In the genomic region with DNA sequence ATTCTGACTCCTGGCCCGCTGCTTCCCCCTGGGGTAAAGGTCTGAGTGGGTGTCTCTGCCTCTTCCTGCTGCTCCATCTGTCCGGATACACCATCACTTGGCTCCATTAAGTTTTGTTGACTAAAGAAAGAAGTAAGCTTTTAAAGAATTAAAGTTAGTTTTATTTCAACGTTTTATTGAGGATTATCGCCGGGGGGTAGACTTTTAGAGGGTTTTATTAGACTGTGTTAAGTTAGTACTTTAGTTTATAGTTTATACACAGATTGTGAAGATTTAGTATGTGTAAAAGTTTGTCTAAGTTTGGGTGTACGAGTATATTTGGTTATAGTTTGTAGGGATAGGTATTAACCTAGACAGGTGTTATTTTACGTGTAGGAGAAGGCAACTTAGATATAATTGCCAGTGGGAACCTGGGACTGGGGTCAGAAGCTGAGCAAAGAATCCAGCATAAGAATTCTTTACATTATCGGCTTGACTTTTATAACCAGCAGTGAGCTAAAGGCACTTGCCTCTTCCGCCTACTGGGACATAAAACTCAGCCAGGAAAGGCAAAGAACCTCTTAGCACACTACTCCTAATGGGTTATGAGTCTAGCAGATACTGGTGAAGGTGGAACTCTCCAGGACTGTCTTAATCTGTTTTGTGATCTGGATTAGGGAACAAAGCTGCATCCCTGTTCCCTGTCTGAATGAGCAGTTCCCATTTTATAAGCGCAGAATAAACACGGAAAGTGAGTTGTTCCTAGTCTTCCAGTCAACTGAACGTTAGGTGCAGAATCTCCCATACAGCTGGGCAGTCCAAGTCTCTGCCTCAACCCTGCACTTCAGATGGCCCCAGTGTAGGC, we compare ENCODE assay signal across 18 cellular contexts.
DNase-seq lines count a peak whose midpoint lies in the region; ATAC-seq, FAIRE-seq and TF ChIP-seq lines count a peak whose summit lies in the region.
"Had no signal": no experiment of that assay in that cellular context is flagged by ENCODE, and none has a peak within 500 bp of the region (broad histone marks: within the 10 kb centered on the region; RNA-seq: fewer than 3 reads in every experiment).

No MANE protein-coding gene starts in this region.

- no peak overlapping the region for H2BK15ac ChIP-seq in H1 (ENCODE audit: low read length)

- H4K8ac ChIP-seq in H1 (ENCODE audit: extremely low read depth, insufficient read depth, low read length) = peak overlapping the region; percentile 69; the same call in 1 of the 2 replicates

- H2BK12ac ChIP-seq in H1 (ENCODE audit: low read depth, low read length) = no peak overlapping the region

- 91 to 100% methylated on average over 1 to 12 of the region's 12 CpGs for WGBS in H1 (ENCODE audit: extremely low coverage in 1 of 2, insufficient coverage in 1 of 2, insufficient read length in 1 of 2, insufficient replicate concordance in 2 of 2, low coverage in 1 of 2, low lambda C conversion rate in 2 of 2, missing lambda C conversion rate in 1 of 2), 2 experiments
- 45% methylated on average over 12 of the region's 12 CpGs for WGBS in prostate gland

- H3K4ac ChIP-seq in H1 (replicated peaks; ENCODE audit: insufficient read length, low read depth, low read length) = no peak overlapping the region

- H3K36me3 ChIP-seq in H1 (ENCODE audit: control insufficient read depth in 2 of 4, insufficient read depth in 4 of 4, low read length in 3 of 4) (no peaks in the 10 kb centered on the region), prostate gland (no peaks in the 10 kb centered on the region)

- H3K27ac ChIP-seq in C4-2B = peak overlapping the region; percentile 55
- H3K27ac ChIP-seq in H1 (ENCODE audit: low read depth, low read length) = no peak overlapping the region
- no peak overlapping the region for H3K27ac ChIP-seq in prostate gland

- no peak overlapping the region for H3K56ac ChIP-seq in H1 (replicated peaks; ENCODE audit: insufficient read length, low read depth, low read length)

- H3K4me1 ChIP-seq in H1 (replicated peaks in 1 of 4; ENCODE audit: control insufficient read depth in 3 of 4, insufficient read depth in 4 of 4, low read length in 3 of 4) = peaks cover 0 to 7% (median 0%) of the 10 kb centered on the region in 4 experiments; a peak in 1 of 7 replicates
- H3K4me1 ChIP-seq in prostate gland (replicated peaks) = no peaks in the 10 kb centered on the region

- no peak overlapping the region for H3K23ac ChIP-seq in H1 (ENCODE audit: insufficient read length)

- H2BK20ac ChIP-seq in H1 (ENCODE audit: low read length) = no peak overlapping the region

- no peak for TF ChIP-seq CTCF in C4-2B (conservative IDR thresholded peaks at IDR 0.05)
- TF ChIP-seq CTCF in H1 (IDR thresholded peaks at IDR 0.05; ENCODE audit: control extremely low read depth in 1 of 3, insufficient read depth in 1 of 3, low read depth in 1 of 3, low read length in 3 of 3) = no peak
- TF ChIP-seq CTCF in prostate gland (IDR thresholded peaks at IDR 0.05) = no peak

- H2BK120ac ChIP-seq in H1 (replicated peaks; ENCODE audit: low read depth, low read length) = no peak overlapping the region

- H4K20me1 ChIP-seq in H1 (replicated peaks in 1 of 2; ENCODE audit: control insufficient read depth in 1 of 2, insufficient read depth in 2 of 2, low read length in 2 of 2) = no peaks in the 10 kb centered on the region

- H3K9ac ChIP-seq in H1 (replicated peaks in 1 of 4; ENCODE audit: extremely low read depth in 1 of 4, low read depth in 3 of 4, low read length in 3 of 4) = no peak overlapping the region

- intact Hi-C loops in prostate gland (cut with DNase I) = no loop called here

- POLR2A ChIA-PET in H1 (lab: Charles Lee; ENCODE audit: partially characterized antibody) = interaction anchor here (1.2 kb wide), 1 partner anchor 45 kb away, joined by 3 read pairs; no protein-coding TSS in a partner anchor

- no peaks in the 10 kb centered on the region for H3K79me1 ChIP-seq in H1 (ENCODE audit: low read depth, low read length)

- H3K18ac ChIP-seq in H1 (ENCODE audit: extremely low read depth, low read length) = no peak overlapping the region

- H3K4me3 ChIP-seq in H1 (ENCODE audit: extremely low read depth in 1 of 4, insufficient read depth in 2 of 4, low read depth in 3 of 4, low read length in 4 of 4) (no peak overlapping the region), prostate gland (no peak overlapping the region)

- H3K4me2 ChIP-seq in H1 (ENCODE audit: insufficient read depth in 1 of 2, low read depth in 2 of 2, low read length in 2 of 2) = no peak overlapping the region

- no peak for ATAC-seq in GM21423 (IDR thresholded peaks at IDR 0.05; ENCODE audit: unreplicated experiment)
- ATAC-seq: CD8-positive, alpha-beta T cell had no signal

- DNase-seq in NCI-H82 (lab: John Stamatoyannopoulos, UW) = peak; percentile 62
- DNase-seq in H1 (ENCODE audit: low read depth in 1 of 2, low spot score in 2 of 2) = no peak
- DNase-seq in prostate gland (ENCODE audit: low spot score) = peak; percentile 37
- no peak for DNase-seq in activated CD4-positive, alpha-beta T cell treated with anti-CD3 and anti-CD28 coated beads, Interleukin-2, amount 50 U/mL, for 4 hours
- DNase-seq in NCI-H2107 treated with DMSO at 0.1 percent for 48 hours (lab: John Stamatoyannopoulos, UW; ENCODE audit: unreplicated experiment) = no peak
- DNase-seq: CD8-positive, alpha-beta T cell; COR-L47; DMS153; DMS79 treated with DMSO at 0.1 percent for 48 hours; EL; GOT3; HCEC 1CT; IMR-90 had no signal

- no peak overlapping the region for H3K14ac ChIP-seq in H1 (ENCODE audit: insufficient read length)

- no peak overlapping the region for H2AK5ac ChIP-seq in H1 (ENCODE audit: low read depth, low read length)

- no peak for FAIRE-seq in H1 (lab: Jason Lieb, UNC)
- FAIRE-seq: D721Med, G401.6, GM12891 had no signal

- H2BK5ac ChIP-seq in H1 (ENCODE audit: low read depth, low read length) = no peak overlapping the region

- TF ChIP-seq RAD21 in H1 (IDR thresholded peaks at IDR 0.05 in 1 of 2, conservative IDR thresholded peaks at IDR 0.05 in 1 of 2; ENCODE audit: low read depth in 2 of 2, low read length in 2 of 2) = no peak

- H2AFZ ChIP-seq in H1 (ENCODE audit: low read length) = no peak overlapping the region

- H3K27me3 ChIP-seq in H1 (replicated peaks in 1 of 4; ENCODE audit: control insufficient read depth in 3 of 4, extremely low read depth in 1 of 4, insufficient read depth in 3 of 4, low read length in 3 of 4) = peaks cover 0 to 2% (median 0%) of the 10 kb centered on the region in 4 experiments; a peak in 1 of 7 replicates
- no peaks in the 10 kb centered on the region for H3K27me3 ChIP-seq in prostate gland (replicated peaks; ENCODE audit: insufficient read depth)

- H4K5ac ChIP-seq in H1 (ENCODE audit: insufficient read length, low read depth, low read length) = no peak overlapping the region

- TF ChIP-seq EP300 in H1 (IDR thresholded peaks at IDR 0.05; ENCODE audit: borderline replicate concordance in 1 of 2, low read depth in 2 of 2, low read length in 2 of 2) = no peak

- no peak overlapping the region for H4K91ac ChIP-seq in H1 (replicated peaks; ENCODE audit: insufficient read length, low read length)

- CTCF ChIA-PET in H1 (lab: Charles Lee; ENCODE audit: partially characterized antibody) = interaction anchor here (1.0 to 1.6 kb wide), 2 partner anchors 129 to 131 kb away, joined by 3 to 5 read pairs; no protein-coding TSS in a partner anchor

- no peaks in the 10 kb centered on the region for H3K23me2 ChIP-seq in H1 (ENCODE audit: low read depth, low read length)

- no peaks in the 10 kb centered on the region for H3K79me2 ChIP-seq in H1 (ENCODE audit: control insufficient read depth in 1 of 2, insufficient read depth in 2 of 2, low read length in 2 of 2)

- H3K9me3 ChIP-seq in H1 (ENCODE audit: insufficient read depth in 2 of 2, low read depth in 1 of 2, low read length in 1 of 2) (no peaks in the 10 kb centered on the region), prostate gland (no peaks in the 10 kb centered on the region)

- TF ChIP-seq POLR2A in H1 (IDR thresholded peaks at IDR 0.05; ENCODE audit: control extremely low read depth in 1 of 2, low read depth in 2 of 2, low read length in 2 of 2) (no peak), prostate gland (IDR thresholded peaks at IDR 0.05) (no peak)

TF ChIP-seq in H1, 55 proteins besides CTCF, POLR2A, EP300 and RAD21:
- TF ChIP-seq YY1 (IDR thresholded peaks at IDR 0.05; ENCODE audit: low read depth, low read length) = no peak
- no peak for TF ChIP-seq TBP (IDR thresholded peaks at IDR 0.05; ENCODE audit: low read depth, low read length)
- TF ChIP-seq CREB1 (IDR thresholded peaks at IDR 0.05) = no peak
- TF ChIP-seq, protein P1, sequence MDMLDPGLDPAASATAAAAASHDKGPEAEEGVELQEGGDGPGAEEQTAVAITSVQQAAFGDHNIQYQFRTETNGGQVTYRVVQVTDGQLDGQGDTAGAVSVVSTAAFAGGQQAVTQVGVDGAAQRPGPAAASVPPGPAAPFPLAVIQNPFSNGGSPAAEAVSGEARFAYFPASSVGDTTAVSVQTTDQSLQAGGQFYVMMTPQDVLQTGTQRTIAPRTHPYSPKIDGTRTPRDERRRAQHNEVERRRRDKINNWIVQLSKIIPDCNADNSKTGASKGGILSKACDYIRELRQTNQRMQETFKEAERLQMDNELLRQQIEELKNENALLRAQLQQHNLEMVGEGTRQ (IDR thresholded peaks at IDR 0.05; ENCODE audit: low read length) = no peak
- TF ChIP-seq, protein P2, sequence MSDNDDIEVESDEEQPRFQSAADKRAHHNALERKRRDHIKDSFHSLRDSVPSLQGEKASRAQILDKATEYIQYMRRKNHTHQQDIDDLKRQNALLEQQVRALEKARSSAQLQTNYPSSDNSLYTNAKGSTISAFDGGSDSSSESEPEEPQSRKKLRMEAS (IDR thresholded peaks at IDR 0.05) = no peak
- no peak for TF ChIP-seq SP4 (IDR thresholded peaks at IDR 0.05; ENCODE audit: low read length)
- TF ChIP-seq SRF (IDR thresholded peaks at IDR 0.05; ENCODE audit: low read depth, low read length) = no peak
- no peak for TF ChIP-seq TCF12 (IDR thresholded peaks at IDR 0.05; ENCODE audit: low read depth, low read length)
- no peak for TF ChIP-seq SP2 (IDR thresholded peaks at IDR 0.05; ENCODE audit: low read length)
- no peak for TF ChIP-seq MAFK (IDR thresholded peaks at IDR 0.05; ENCODE audit: low read depth, low read length)
- TF ChIP-seq BCL11A (IDR thresholded peaks at IDR 0.05; ENCODE audit: low read depth in 2 of 2, low read length in 2 of 2) = no peak
- no peak for TF ChIP-seq KDM4A (IDR thresholded peaks at IDR 0.05; ENCODE audit: low read depth, low read length, severe bottlenecking)
- TF ChIP-seq, protein P3, sequence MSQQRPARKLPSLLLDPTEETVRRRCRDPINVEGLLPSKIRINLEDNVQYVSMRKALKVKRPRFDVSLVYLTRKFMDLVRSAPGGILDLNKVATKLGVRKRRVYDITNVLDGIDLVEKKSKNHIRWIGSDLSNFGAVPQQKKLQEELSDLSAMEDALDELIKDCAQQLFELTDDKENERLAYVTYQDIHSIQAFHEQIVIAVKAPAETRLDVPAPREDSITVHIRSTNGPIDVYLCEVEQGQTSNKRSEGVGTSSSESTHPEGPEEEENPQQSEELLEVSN (IDR thresholded peaks at IDR 0.05) = no peak
- no peak for TF ChIP-seq CHD1 (IDR thresholded peaks at IDR 0.05; ENCODE audit: low read depth, low read length)
- TF ChIP-seq CHD2 (IDR thresholded peaks at IDR 0.05; ENCODE audit: low read length) = no peak
- TF ChIP-seq JUND (IDR thresholded peaks at IDR 0.05; ENCODE audit: low read length) = no peak

Comparison
In these comparisons a context has a peak if more than half of its experiments do, and no peak if none do; other contexts are left out.
1. DNase-seq: peak in NCI-H82 (single experiment) and prostate gland (single experiment); none in H1 (0 of 2), activated CD4-positive, alpha-beta T cell treated with anti-CD3 and anti-CD28 coated beads, Interleukin-2, amount 50 U/mL, for 4 hours (0 of 2) and NCI-H2107 treated with DMSO at 0.1 percent for 48 hours (single experiment).